ENCODE assay signal across 22 cellular contexts in genomic region chr4:7451800-7452199, GRCh38. TPM values are rescaled to one million over a fixed set of nuclear protein-coding genes. Genes with fewer than 3 reads are reported as not detected.
A peak's percentile ranks its signal among the peaks of the same experiment; 100 is the strongest.
DNase-seq lines count a peak whose midpoint lies in the region; ATAC-seq, FAIRE-seq and TF ChIP-seq lines count a peak whose summit lies in the region.
"Had no signal": no experiment of that assay in that cellular context is flagged by ENCODE, and none has a peak within 500 bp of the region (broad histone marks: within the 10 kb centered on the region; RNA-seq: fewer than 3 reads in every experiment).

No MANE protein-coding gene starts in this region.

- no peaks in the 10 kb centered on the region for H3K4me1 Mint-ChIP-seq in stimulated activated naive CD8-positive, alpha-beta T cell treated with anti-CD3 and anti-CD28 coated beads, Interleukin-15, amount 100 ng/mL, for 72 hours
- H3K4me1 Mint-ChIP-seq: CD14-positive monocyte, GM23338 had no signal

- H3K27me3 ChIP-seq in HepG2 (ENCODE audit: control insufficient read depth in 1 of 2, insufficient read depth in 2 of 2, low read length in 2 of 2) = peaks cover 0 to 5% of the 10 kb centered on the region in 2 experiments; a peak in 1 of 5 replicates
- H3K27me3 ChIP-seq: BE2C had no signal

- H3K9me3 Mint-ChIP-seq in stimulated activated naive CD8-positive, alpha-beta T cell treated with anti-CD3 and anti-CD28 coated beads, Interleukin-15, amount 100 ng/mL, for 72 hours = no peaks in the 10 kb centered on the region
- H3K9me3 Mint-ChIP-seq: CD8-positive, alpha-beta T cell; GM23338 had no signal

- no peak overlapping the region for H2AFZ ChIP-seq in HepG2 (ENCODE audit: low read length)
- H2AFZ ChIP-seq: GM23338 had no signal

- no peaks in the 10 kb centered on the region for H4K20me1 ChIP-seq in HepG2 (ENCODE audit: insufficient read depth, low read length)

- H3K27ac Mint-ChIP-seq in stimulated activated naive CD8-positive, alpha-beta T cell treated with anti-CD3 and anti-CD28 coated beads, Interleukin-15, amount 100 ng/mL, for 72 hours = no peak overlapping the region
- H3K27ac Mint-ChIP-seq: CD14-positive monocyte; CD8-positive, alpha-beta T cell; GM23338 had no signal

- no peak overlapping the region for H3K27ac ChIP-seq in HepG2 (ENCODE audit: extremely low read length, insufficient read depth, low read length)

- intact Hi-C loops in Right ventricle myocardium superior (cut with DNase I) = no loop called here
- intact Hi-C loops in cardiac septum (cut with DNase I) = no loop called here
- intact Hi-C loops in HepG2 (cut with micrococcal nuclease; ENCODE audit: unreplicated experiment) = no loop called here

- no peak overlapping the region for H3K4me3 ChIP-seq in HepG2 (replicated peaks in 1 of 3; ENCODE audit: insufficient read depth in 1 of 3, low read depth in 2 of 3, low read length in 3 of 3)
- H3K4me3 ChIP-seq: GM23338 had no signal

- WGBS in HepG2 (ENCODE audit: low lambda C conversion rate) = 18% methylated on average over 2 of the region's 6 CpGs

- in situ Hi-C loops in HepG2 (cut with HindIII; ENCODE audit: extremely low pct_ligation_motif_present, low pct_unique_long_range_greater_than_20kb) = no loop called here

- CTCF ChIA-PET in HepG2 (lab: Yijun Ruan, JAX; ENCODE audit: low intra/inter-chr PET ratio, low total read pairs) = no interaction called here

- TF ChIP-seq POLR2A in HepG2 (IDR thresholded peaks at IDR 0.05; ENCODE audit: insufficient read depth in 1 of 2, low read depth in 2 of 2, low read length in 2 of 2) = no peak

- H3K27me3 Mint-ChIP-seq in stimulated activated naive CD8-positive, alpha-beta T cell treated with anti-CD3 and anti-CD28 coated beads, Interleukin-15, amount 100 ng/mL, for 72 hours = no peaks in the 10 kb centered on the region

- TF ChIP-seq EP300 in HepG2 (IDR thresholded peaks at IDR 0.05; ENCODE audit: low read depth in 2 of 2, low read length in 2 of 2) (no peak), HepG2 (CRISPR knock-in tag; IDR thresholded peaks at IDR 0.05; ENCODE audit: borderline replicate concordance) (no peak)

- H3K36me3 ChIP-seq in HepG2 (replicated peaks in 1 of 2; ENCODE audit: control insufficient read depth in 1 of 2, insufficient read depth in 2 of 2, low read length in 2 of 2) = no peaks in the 10 kb centered on the region
- H3K36me3 ChIP-seq: BE2C had no signal

- H3K4me1 ChIP-seq in HepG2 (ENCODE audit: insufficient read depth, low read length) = no peaks in the 10 kb centered on the region
- H3K4me1 ChIP-seq: BE2C had no signal

- H3K9ac ChIP-seq in HepG2 (ENCODE audit: insufficient read depth, low read depth, low read length) = no peak overlapping the region

- FAIRE-seq in HepG2 (lab: Jason Lieb, UNC) = no peak
- FAIRE-seq: A204.1, D721Med, G401.6, GM12891, HTR-8/SVneo had no signal

- TF ChIP-seq CTCF in HepG2 (CRISPR knock-in tag; IDR thresholded peaks at IDR 0.05) = no peak

- TF ChIP-seq RAD21 in HepG2 (CRISPR knock-in tag; IDR thresholded peaks at IDR 0.05) = no peak

- BruUV-seq in HepG2 (replicated peaks; lab: Mats Ljungman, UMichigan) = no TSS peak

- ATAC-seq in Right ventricle myocardium superior (ENCODE audit: poor library complexity) (no peak), HepG2 (0 out of 3 replicates have a peak, but pooled peaks have one; percentile 23)
- peak; percentile 33 for ATAC-seq in stimulated activated naive CD8-positive, alpha-beta T cell treated with anti-CD3 and anti-CD28 coated beads, Interleukin-15, amount 100 ng/mL, for 72 hours
- ATAC-seq: CD8-positive, alpha-beta T cell; GM23338 had no signal

- no peak overlapping the region for H3K4me3 Mint-ChIP-seq in stimulated activated naive CD8-positive, alpha-beta T cell treated with anti-CD3 and anti-CD28 coated beads, Interleukin-15, amount 100 ng/mL, for 72 hours
- H3K4me3 Mint-ChIP-seq: CD14-positive monocyte; CD8-positive, alpha-beta T cell; GM23338 had no signal

- peak; percentile 8 for DNase-seq in Right ventricle myocardium superior
- no peak for DNase-seq in cardiac septum (ENCODE audit: low spot score)
- no peak for DNase-seq in HepG2 (ENCODE audit: low spot score)
- no peak for DNase-seq in stimulated activated naive CD8-positive, alpha-beta T cell treated with anti-CD3 and anti-CD28 coated beads, Interleukin-15, amount 100 ng/mL, for 72 hours
- no peak for DNase-seq in T-helper 1 cell
- DNase-seq in stimulated activated CD4-positive, alpha-beta T cell treated with anti-CD3 and anti-CD28 coated beads, Interleukin-2, amount 100 ng/mL, for 24 hours = no peak
- DNase-seq in HPDE6-E6E7 (ENCODE audit: extremely low spot score) = no peak
- DNase-seq: BE2C; CD8-positive, alpha-beta T cell; COR-L47; DMS153; DMS79 treated with DMSO at 0.1 percent for 48 hours; EL; H7 had no signal

- no peaks in the 10 kb centered on the region for H3K79me2 ChIP-seq in HepG2 (ENCODE audit: insufficient read depth, low read length)

- H3K9me3 ChIP-seq in HepG2 (ENCODE audit: low read length) = no peaks in the 10 kb centered on the region
- H3K9me3 ChIP-seq: BE2C had no signal

- no peak overlapping the region for H3K4me2 ChIP-seq in HepG2 (ENCODE audit: low read depth, low read length)
- H3K4me2 ChIP-seq: GM23338 had no signal

- POLR2A ChIA-PET in HepG2 (lab: Yijun Ruan, JAX) = no interaction called here

TF ChIP-seq in HepG2, 621 proteins besides CTCF, POLR2A, EP300 and RAD21:
- no peak for TF ChIP-seq JDP2 (CRISPR knock-in tag; IDR thresholded peaks at IDR 0.05; ENCODE audit: borderline replicate concordance)
- no peak for TF ChIP-seq ZKSCAN8 (CRISPR knock-in tag; IDR thresholded peaks at IDR 0.05; ENCODE audit: borderline replicate concordance)
- TF ChIP-seq TFAP4 (IDR thresholded peaks at IDR 0.05; ENCODE audit: borderline replicate concordance, low read depth) = no peak
- TF ChIP-seq SNAPC5 (CRISPR knock-in tag; IDR thresholded peaks at IDR 0.05; ENCODE audit: borderline replicate concordance) = no peak
- TF ChIP-seq KDM5A (IDR thresholded peaks at IDR 0.05; ENCODE audit: borderline replicate concordance, low read length) = no peak
- no peak for TF ChIP-seq DBP (CRISPR knock-in tag; IDR thresholded peaks at IDR 0.05; ENCODE audit: not compliant biosample characterization)
- TF ChIP-seq ZNF431 (CRISPR knock-in tag; IDR thresholded peaks at IDR 0.05; ENCODE audit: borderline replicate concordance, low read depth) = no peak
- no peak for TF ChIP-seq ZNF354B (CRISPR knock-in tag; IDR thresholded peaks at IDR 0.05)
- no peak for TF ChIP-seq HOXA9 (CRISPR knock-in tag; IDR thresholded peaks at IDR 0.05; ENCODE audit: borderline replicate concordance)
- TF ChIP-seq KLF13 (CRISPR knock-in tag; IDR thresholded peaks at IDR 0.05) = no peak
- no peak for TF ChIP-seq IRF1 (CRISPR knock-in tag; IDR thresholded peaks at IDR 0.05; ENCODE audit: low read depth)
- TF ChIP-seq FOXM1 (CRISPR knock-in tag; IDR thresholded peaks at IDR 0.05) = no peak
- TF ChIP-seq ZNF891 (CRISPR knock-in tag; IDR thresholded peaks at IDR 0.05) = no peak

RNA-seq across cellular contexts. Expression of gene PSAPL1, which starts 17.1 kb away (rescaled TPM):
- total RNA-seq in Right ventricle myocardium superior (not detected), cardiac septum (not detected), HepG2 (2016; rRNA removed; fragmentation: Illumina TruSeq; extraction: Trizol) (0.02 TPM in 1 of 2 replicates, not detected in the other)
- not detected in 2 replicates for total RNA-seq in HepG2 (2016; cell fraction: cytosol; rRNA removed; fragmentation: Illumina TruSeq; extraction: Trizol; ENCODE audit: low read depth)
- not detected in 2 replicates for total RNA-seq in HepG2 (2016; cell fraction: insoluble cytoplasmic fraction; rRNA removed; fragmentation: Illumina TruSeq; extraction: Trizol)
- total RNA-seq in HepG2 (2016; cell fraction: membrane; rRNA removed; fragmentation: Illumina TruSeq; extraction: Trizol) = not detected in 2 replicates
- not detected in 2 replicates for total RNA-seq in HepG2 (2016; cell fraction: nucleus; rRNA removed; fragmentation: Illumina TruSeq; extraction: Trizol)
- polyA plus RNA-seq in HepG2 (2011; rRNA removed) = 0.16 and 0.20 TPM in 2 replicates
- polyA plus RNA-seq in HepG2 (2011; cell fraction: cytosol; rRNA removed) = 0.09 and 0.17 TPM in 2 replicates
- polyA plus RNA-seq in HepG2 (2011; cell fraction: nucleus; rRNA removed) = 0.08 and 0.12 TPM in 2 replicates
- 0.03 and 0.04 TPM in 2 replicates for polyA plus RNA-seq in HepG2 (2012)
- polyA plus RNA-seq in HepG2 (2016; cell fraction: cytosol; fragmentation: Illumina TruSeq; extraction: Trizol; ENCODE audit: low read depth) = not detected in 2 replicates
- not detected in 2 replicates for polyA plus RNA-seq in HepG2 (2016; cell fraction: insoluble cytoplasmic fraction; fragmentation: Illumina TruSeq; extraction: Trizol; ENCODE audit: low read depth)
- not detected in 2 replicates for polyA plus RNA-seq in HepG2 (2016; cell fraction: membrane; fragmentation: Illumina TruSeq; extraction: Trizol; ENCODE audit: low read depth)
- polyA plus RNA-seq in HepG2 (2016; cell fraction: nucleus; fragmentation: Illumina TruSeq; extraction: Trizol; ENCODE audit: insufficient read depth, low read depth) = not detected in 2 replicates
- polyA minus RNA-seq in HepG2 (2011; rRNA and poly(A)+ RNA removed; ENCODE audit: low replicate concordance) = 0.14 TPM in 1 of 2 replicates, not detected in the other
- polyA minus RNA-seq in HepG2 (2011; cell fraction: cytosol; rRNA and poly(A)+ RNA removed) = 0.26 TPM in 1 of 2 replicates, not detected in the other
- polyA minus RNA-seq in HepG2 (2011; cell fraction: nucleus; rRNA and poly(A)+ RNA removed) = not detected in 2 replicates
- total RNA-seq: CD8-positive, alpha-beta T cell; GM23338 had no signal
- polyA plus RNA-seq: AG04450, CD14-positive monocyte, GM23338 had no signal
